In the genomic region with DNA sequence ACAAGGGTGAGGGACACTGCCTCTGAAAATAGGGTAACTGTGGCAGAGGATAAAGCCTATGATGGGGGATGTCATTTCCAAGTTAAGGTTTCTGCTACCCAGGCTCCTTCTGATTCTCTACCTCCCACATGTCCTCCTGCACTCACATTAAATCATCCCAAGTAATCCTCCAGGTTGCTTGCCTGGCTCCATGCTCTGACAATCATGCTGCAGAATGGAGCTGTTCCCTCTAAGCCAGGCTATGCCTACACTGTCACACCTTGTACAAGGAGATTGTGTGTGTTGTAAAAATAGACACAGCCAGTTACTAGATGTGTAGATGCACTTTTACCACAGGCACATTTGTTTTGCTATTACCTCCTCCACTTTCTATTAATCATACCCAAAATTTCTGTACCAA, we compare ENCODE assay signal across 30 cellular contexts.
"Had no signal": no experiment of that assay in that cellular context is flagged by ENCODE, and none has a peak within 500 bp of the region (broad histone marks: within the 10 kb centered on the region; RNA-seq: fewer than 3 reads in every experiment).

No MANE protein-coding gene starts in this region.

- H3K27ac ChIP-seq: ascending aorta, breast epithelium, cardiac muscle cell, coronary artery, dorsolateral prefrontal cortex, heart left ventricle, hepatocyte, WERI-Rb-1 had no signal

- DNase-seq: activated B cell treated with CpG ODN at 0.5 μM for 24 hours; activated CD4-positive, alpha-beta T cell treated with anti-CD3 and anti-CD28 coated beads for 48 hours; activated CD4-positive, alpha-beta T cell treated with anti-CD3 and anti-CD28 coated beads, Interleukin-2, amount 50 U/mL, for 1 hour; activated CD4-positive, alpha-beta T cell treated with anti-CD3 and anti-CD28 coated beads, Interleukin-2, amount 50 U/mL, for 48 hours; activated CD8-positive, alpha-beta memory T cell treated with anti-CD3 and anti-CD28 coated beads for 24 hours; activated CD8-positive, alpha-beta T cell treated with anti-CD3 and anti-CD28 coated beads for 36 hours; activated effector memory CD4-positive, alpha-beta T cell treated with Interleukin-2 at 50 U/mL for 16 hours; activated gamma-delta T cell treated with Interleukin-2 at 50 U/mL for 16 hours; activated naive CD4-positive, alpha-beta T cell treated with Interleukin-2 at 50 U/mL for 16 hours; activated naive CD8-positive, alpha-beta T cell treated with anti-CD3 and anti-CD28 coated beads for 36 hours; activated naive CD8-positive, alpha-beta T cell treated with anti-CD3 and anti-CD28 coated beads, Interleukin-2, amount 50 U/mL, for 24 hours; activated T-cell treated with anti-CD3 and anti-CD28 coated beads, Interleukin-2, amount 50 U/mL, for 4 hours; dorsolateral prefrontal cortex; effector memory CD8-positive, alpha-beta T cell; foreskin fibroblast; heart left ventricle; T-helper 1 cell; T-helper 17 cell; T1000; WERI-Rb-1 had no signal

- FAIRE-seq: endometrium, frontal cortex had no signal

- ATAC-seq: activated CD4-positive, CD25-positive, alpha-beta regulatory T cell treated with anti-CD3 and anti-CD28 coated beads, Interleukin-2, amount 50 U/mL, for 24 hours; activated CD8-positive, alpha-beta T cell treated with anti-CD3 and anti-CD28 coated beads for 36 hours; activated naive CD8-positive, alpha-beta T cell treated with anti-CD3 and anti-CD28 coated beads, Interleukin-2, amount 50 U/mL, for 24 hours; activated T-cell treated with anti-CD3 and anti-CD28 coated beads, Interleukin-2, amount 50 U/mL, for 4 hours; activated T-helper 17 cell treated with anti-CD3 and anti-CD28 coated beads, Interleukin-2, amount 50 U/mL, for 72 hours; effector memory CD8-positive, alpha-beta T cell; esophagus mucosa; heart left ventricle; T-helper 17 cell had no signal
